1 cellular context compared by ENCODE assay signal in genomic region chr10:63253040-63253439, GRCh38.
TF ChIP-seq lines count a peak whose summit lies in the region.

No MANE protein-coding gene starts in this region.

TF ChIP-seq in HepG2, 621 proteins besides CTCF, POLR2A, EP300 and RAD21 (continued from another document):
- TF ChIP-seq ATF7 (IDR thresholded peaks at IDR 0.05) = no peak
- no peak for TF ChIP-seq ATF7 (CRISPR knock-in tag; IDR thresholded peaks at IDR 0.05)
